ENCODE assay signal across 11 cellular contexts in the genomic region with DNA sequence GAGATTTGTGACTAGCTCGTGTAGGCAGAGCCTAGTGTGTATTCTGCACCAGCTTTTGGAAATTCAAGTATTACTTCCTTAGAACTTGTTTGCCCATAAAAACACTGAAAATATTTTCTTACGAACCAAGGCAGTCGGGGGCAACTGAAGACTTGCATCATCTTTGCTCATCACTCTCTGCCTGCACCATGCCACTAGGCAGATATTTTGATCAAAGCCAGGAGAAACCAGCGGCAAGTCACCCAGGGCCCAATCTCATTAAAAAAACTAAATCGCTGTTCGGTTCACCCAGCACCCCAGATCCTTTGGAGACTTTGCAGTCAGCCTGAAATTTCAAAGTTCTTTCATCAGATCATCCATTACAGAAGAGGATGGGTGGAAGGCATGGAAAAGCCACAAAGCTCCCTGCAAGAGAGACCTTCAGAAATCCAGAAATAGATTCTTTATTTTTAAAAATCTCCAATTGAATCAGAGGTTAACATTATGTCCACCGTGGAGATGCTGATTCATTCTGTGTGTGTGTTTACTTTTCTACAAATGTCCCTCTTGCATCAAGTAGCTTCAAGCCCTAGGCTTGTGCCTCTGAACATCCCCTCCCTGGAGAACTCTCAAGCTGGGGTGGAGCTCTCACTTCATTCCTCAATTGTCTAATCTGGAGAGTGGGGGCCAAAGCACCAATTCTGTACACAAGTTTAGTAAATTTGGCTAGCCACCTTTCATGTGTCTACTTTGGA.
DNase-seq lines count a peak whose midpoint lies in the region; TF ChIP-seq lines count a peak whose summit lies in the region.
"Had no signal": no experiment of that assay in that cellular context is flagged by ENCODE, and none has a peak within 500 bp of the region (broad histone marks: within the 10 kb centered on the region; RNA-seq: fewer than 3 reads in every experiment).

No MANE protein-coding gene starts in this region.

- peaks cover 70% of the 10 kb centered on the region for H3K4me1 ChIP-seq in adipocyte (ENCODE audit: control insufficient read depth, insufficient read depth, low read length)
- H3K4me1 ChIP-seq in mesenchymal stem cell (ENCODE audit: control insufficient read depth, insufficient read depth, low read depth, low read length) = peaks cover 24% of the 10 kb centered on the region
- peaks cover 0 to 99% (median 57%) of the 10 kb centered on the region in 4 donors for H3K4me1 ChIP-seq in tibial nerve
- peaks cover 22 to 60% of the 10 kb centered on the region in 2 donors for H3K4me1 ChIP-seq in adrenal gland (replicated peaks in 1 of 2)

- no peak overlapping the region for H2BK120ac ChIP-seq in mesenchymal stem cell (ENCODE audit: low read depth, low read length)

- H2AK5ac ChIP-seq in mesenchymal stem cell (ENCODE audit: low read length, severe bottlenecking) = peak overlapping the region; percentile 49

- H3K4me3 ChIP-seq in adipocyte (ENCODE audit: low read length) (peak overlapping the region; percentile 24), mesenchymal stem cell (ENCODE audit: insufficient read depth in 1 of 2, low read depth in 1 of 2, low read length in 2 of 2) (peak overlapping the region in 1 of 2 experiments; percentile 25), tibial nerve (no peak overlapping the region), adrenal gland (no peak overlapping the region)

- H3K4me3 Mint-ChIP-seq in nephron progenitor cell = no peak overlapping the region

- H2BK5ac ChIP-seq in mesenchymal stem cell (ENCODE audit: low read depth, low read length, poor library complexity, severe bottlenecking) = no peak overlapping the region

- H3K14ac ChIP-seq in mesenchymal stem cell (ENCODE audit: low read length in 2 of 2) = no peak overlapping the region

- H3K4me1 Mint-ChIP-seq in nephron progenitor cell = peaks cover 57% of the 10 kb centered on the region

- WGBS in mesenchymal stem cell = 73% methylated on average over 7 of the region's 7 CpGs
- WGBS in tibial nerve, 2 donors = 77 to 80% methylated on average over 7 of the region's 7 CpGs
- 65 to 74% (median 71%) methylated on average over 7 of the region's 7 CpGs for WGBS in adrenal gland, 4 donors

- H2BK15ac ChIP-seq in mesenchymal stem cell (ENCODE audit: low read depth, poor library complexity, severe bottlenecking) = no peak overlapping the region

- H4K91ac ChIP-seq in mesenchymal stem cell (ENCODE audit: low read length) = no peak overlapping the region

- no peak for TF ChIP-seq POLR2A in tibial nerve (IDR thresholded peaks at IDR 0.05)
- no peak for TF ChIP-seq POLR2A in adrenal gland (IDR thresholded peaks at IDR 0.05)

- no peak overlapping the region for H3K4me2 ChIP-seq in mesenchymal stem cell (ENCODE audit: low read length, poor library complexity, severe bottlenecking)

- H3K27ac Mint-ChIP-seq in nephron progenitor cell = no peak overlapping the region

- no peak for TF ChIP-seq CTCF in tibial nerve (IDR thresholded peaks at IDR 0.05)
- no peak for TF ChIP-seq CTCF in adrenal gland (IDR thresholded peaks at IDR 0.05)
- no peak for TF ChIP-seq CTCF in nephron progenitor cell (IDR thresholded peaks at IDR 0.05)

- no peak overlapping the region for H3K9ac ChIP-seq in adipocyte (ENCODE audit: low read length)
- H3K9ac ChIP-seq in mesenchymal stem cell (ENCODE audit: low read length) = peak overlapping the region; percentile 82

- H3K36me3 ChIP-seq in adipocyte (ENCODE audit: control insufficient read depth, insufficient read depth, low read length, severe bottlenecking) (peaks cover 33% of the 10 kb centered on the region), mesenchymal stem cell (ENCODE audit: control insufficient read depth in 1 of 2, insufficient read depth in 2 of 2, low read depth in 1 of 2, low read length in 2 of 2) (peaks cover 21 to 33% of the 10 kb centered on the region in 2 experiments), tibial nerve (peaks cover 0 to 18% (median 0%) of the 10 kb centered on the region in 3 donors), adrenal gland (replicated peaks in 1 of 2) (no peaks in the 10 kb centered on the region)

- no peak overlapping the region for H2AFZ ChIP-seq in mesenchymal stem cell (ENCODE audit: low read depth, low read length)

- H3K36me3 Mint-ChIP-seq in nephron progenitor cell (ENCODE audit: low read depth) = peaks cover 32% of the 10 kb centered on the region

- DNase-seq in AG20443 (ENCODE audit: low spot score) = peak; percentile 27
- peak; percentile 73 for DNase-seq in HCEC 1CT
- DNase-seq in adipocyte (ENCODE audit: low read depth) = peak; percentile 70
- DNase-seq in mesenchymal stem cell = peak; percentile 84
- no peak for DNase-seq in tibial nerve (ENCODE audit: low spot score in 2 of 2)
- DNase-seq in mucosa of gallbladder (ENCODE audit: low spot score) = no peak
- DNase-seq in adrenal gland = no peak
- DNase-seq in nephron progenitor cell = no peak
- DNase-seq: caudate nucleus, kidney glomerular epithelial cell, NCI-H146 had no signal

- peaks cover 2% of the 10 kb centered on the region for H3K27me3 Mint-ChIP-seq in nephron progenitor cell (ENCODE audit: low read depth, poor library complexity)

- peak overlapping the region in 1 of 2 experiments; percentile 26 for H3K23ac ChIP-seq in mesenchymal stem cell (ENCODE audit: low read length in 2 of 2)

- intact Hi-C loops in adrenal gland (cut with DNase I) = no loop called here

- H3K4ac ChIP-seq in mesenchymal stem cell (ENCODE audit: low read depth in 1 of 2, low read length in 2 of 2) = no peak overlapping the region

- peak overlapping the region in 1 of 2 experiments; percentile 18 for H2BK12ac ChIP-seq in mesenchymal stem cell (ENCODE audit: low read length in 2 of 2)

- H3K18ac ChIP-seq in mesenchymal stem cell (ENCODE audit: low read depth in 1 of 2, low read length in 2 of 2) = peak overlapping the region in 1 of 2 experiments; percentile 56

- H4K8ac ChIP-seq in mesenchymal stem cell (ENCODE audit: low read length) = no peak overlapping the region

- no peak for TF ChIP-seq EP300 in tibial nerve (IDR thresholded peaks at IDR 0.05)

- no peaks in the 10 kb centered on the region for H3K9me3 Mint-ChIP-seq in nephron progenitor cell

- H3K9me3 ChIP-seq in adipocyte (ENCODE audit: control insufficient read depth, low read length) (no peaks in the 10 kb centered on the region), mesenchymal stem cell (ENCODE audit: control insufficient read depth, low read length) (no peaks in the 10 kb centered on the region), tibial nerve (no peaks in the 10 kb centered on the region), adrenal gland (replicated peaks in 1 of 3) (no peaks in the 10 kb centered on the region)

- H3K27me3 ChIP-seq in adipocyte (replicated peaks; ENCODE audit: control insufficient read depth, insufficient read depth, low read length) (no peaks in the 10 kb centered on the region), mesenchymal stem cell (ENCODE audit: control insufficient read depth in 1 of 2, insufficient read depth in 1 of 2, low read length in 2 of 2) (no peaks in the 10 kb centered on the region), tibial nerve (no peaks in the 10 kb centered on the region), adrenal gland (no peaks in the 10 kb centered on the region)

- H3K79me1 ChIP-seq in mesenchymal stem cell (replicated peaks; ENCODE audit: low read length, poor library complexity, severe bottlenecking) = peaks cover 2% of the 10 kb centered on the region

- H3K27ac ChIP-seq in mesenchymal stem cell (ENCODE audit: low read length, poor library complexity, severe bottlenecking) (peak overlapping the region; percentile 7), tibial nerve (peak overlapping the region in 2 of 4 donors; percentile 52 to 67), adrenal gland (peak overlapping the region in 1 of 5 donors; percentile 71)

Comparison
In these comparisons a context has a peak if more than half of its experiments do, and no peak if none do; other contexts are left out.
1. DNase-seq: peak in AG20443 (single experiment), HCEC 1CT (single experiment), adipocyte (single experiment) and mesenchymal stem cell (single experiment); none in tibial nerve (0 of 2), mucosa of gallbladder (single experiment), adrenal gland (0 of 7) and nephron progenitor cell (single experiment).